In genomic region chr5:54524082-54524481, GRCh38 we compare ENCODE assay signal across 13 cellular contexts. TPM values are rescaled to one million over a fixed set of nuclear protein-coding genes. Genes with fewer than 3 reads are reported as not detected.
DNase-seq lines count a peak whose midpoint lies in the region; ATAC-seq, FAIRE-seq and TF ChIP-seq lines count a peak whose summit lies in the region.
"Had no signal": no experiment of that assay in that cellular context is flagged by ENCODE, and none has a peak within 500 bp of the region (broad histone marks: within the 10 kb centered on the region; RNA-seq: fewer than 3 reads in every experiment).

No MANE protein-coding gene starts in this region.

- H3K36me3 Mint-ChIP-seq in osteocyte (ENCODE audit: unreplicated experiment): peaks cover 10% of the 10 kb centered on the region
- H3K36me3 Mint-ChIP-seq: mesothelial cell of epicardium had no signal

- H3K4me2 ChIP-seq in H1 (ENCODE audit: insufficient read depth in 1 of 2, low read depth in 2 of 2, low read length in 2 of 2): no peak overlapping the region

- no peak for TF ChIP-seq EP300 in H1 (IDR thresholded peaks at IDR 0.05; ENCODE audit: borderline replicate concordance in 1 of 2, low read depth in 2 of 2, low read length in 2 of 2)

- no peak overlapping the region for H4K8ac ChIP-seq in H1 (ENCODE audit: extremely low read depth, insufficient read depth, low read length)

- no peak overlapping the region for H2AK5ac ChIP-seq in H1 (ENCODE audit: low read depth, low read length)

- H3K23ac ChIP-seq in H1 (ENCODE audit: insufficient read length): no peak overlapping the region

- H4K20me1 ChIP-seq in H1 (replicated peaks in 1 of 2; ENCODE audit: control insufficient read depth in 1 of 2, insufficient read depth in 2 of 2, low read length in 2 of 2): peaks cover 0 to 7% of the 10 kb centered on the region in 2 experiments

- H2AFZ ChIP-seq in H1 (ENCODE audit: low read length): no peak overlapping the region

- no peak overlapping the region for H3K4me3 Mint-ChIP-seq in osteocyte (ENCODE audit: unreplicated experiment)
- H3K4me3 Mint-ChIP-seq: mesothelial cell of epicardium had no signal

- no peak overlapping the region for H2BK20ac ChIP-seq in H1 (ENCODE audit: low read length)

- no peak overlapping the region for H3K9ac ChIP-seq in H1 (replicated peaks in 1 of 4; ENCODE audit: extremely low read depth in 1 of 4, low read depth in 3 of 4, low read length in 3 of 4)

- intact Hi-C loops in Right ventricle myocardium superior (cut with DNase I): loop anchor here (10.0 kb wide), 1 partner anchor 191 kb away; no protein-coding TSS in a partner anchor

- no peak for TF ChIP-seq RAD21 in H1 (IDR thresholded peaks at IDR 0.05 in 1 of 2, conservative IDR thresholded peaks at IDR 0.05 in 1 of 2; ENCODE audit: low read depth in 2 of 2, low read length in 2 of 2)

- WGBS in H1 (ENCODE audit: extremely low coverage in 1 of 2, insufficient coverage in 1 of 2, insufficient read length in 1 of 2, insufficient replicate concordance in 2 of 2, low coverage in 1 of 2, low lambda C conversion rate in 2 of 2, missing lambda C conversion rate in 1 of 2), 2 experiments: 91% methylated on average over 8 of the region's 8 CpGs; no CpG with 5 or more reads in 1 of the 2 experiments

- no peak overlapping the region for H3K14ac ChIP-seq in H1 (ENCODE audit: insufficient read length)

- H3K27me3 ChIP-seq in right atrium auricular region (no peaks in the 10 kb centered on the region), H1 (replicated peaks in 1 of 4; ENCODE audit: control insufficient read depth in 3 of 4, extremely low read depth in 1 of 4, insufficient read depth in 3 of 4, low read length in 3 of 4) (peaks cover 0 to 6% (median 3%) of the 10 kb centered on the region in 4 experiments; a peak in 4 of 7 replicates)

- CTCF ChIA-PET in H1 (lab: Charles Lee; ENCODE audit: partially characterized antibody): interaction anchor here (0.8 to 2.4 kb wide), 8 partner anchors 9 to 343 kb away, joined by 3 to 7 read pairs (median 4); no protein-coding TSS in a partner anchor

- H3K23me2 ChIP-seq in H1 (ENCODE audit: low read depth, low read length): no peaks in the 10 kb centered on the region; the same call in none of the 2 replicates

- H3K9me3 ChIP-seq in right atrium auricular region (no peaks in the 10 kb centered on the region), H1 (ENCODE audit: insufficient read depth in 2 of 2, low read depth in 1 of 2, low read length in 1 of 2) (peaks cover 0 to 2% of the 10 kb centered on the region in 2 experiments; a peak in 1 of 4 replicates)

- H4K5ac ChIP-seq in H1 (ENCODE audit: insufficient read length, low read depth, low read length): no peak overlapping the region

- no peaks in the 10 kb centered on the region for H3K27me3 Mint-ChIP-seq in osteocyte (ENCODE audit: unreplicated experiment)

- H3K27ac Mint-ChIP-seq in osteocyte (ENCODE audit: unreplicated experiment): peak overlapping the region; percentile 28
- H3K27ac Mint-ChIP-seq: mesothelial cell of epicardium had no signal

- H3K18ac ChIP-seq in H1 (ENCODE audit: extremely low read depth, low read length): no peak overlapping the region

- H2BK15ac ChIP-seq in H1 (ENCODE audit: low read length): no peak overlapping the region

- ATAC-seq in Right ventricle myocardium superior (ENCODE audit: poor library complexity) (no peak), HG03439 (IDR thresholded peaks at IDR 0.05; ENCODE audit: unreplicated experiment) (no peak)

- peaks cover 52% of the 10 kb centered on the region for H3K4me1 Mint-ChIP-seq in osteocyte (ENCODE audit: unreplicated experiment)

- no peak overlapping the region for H4K91ac ChIP-seq in H1 (replicated peaks; ENCODE audit: insufficient read length, low read length)

- no peak overlapping the region for H3K4ac ChIP-seq in H1 (replicated peaks; ENCODE audit: insufficient read length, low read depth, low read length)

- TF ChIP-seq CTCF in right atrium auricular region (IDR thresholded peaks at IDR 0.05) (no peak), H1 (IDR thresholded peaks at IDR 0.05; ENCODE audit: control extremely low read depth in 1 of 3, insufficient read depth in 1 of 3, low read depth in 1 of 3, low read length in 3 of 3) (no peak), osteocyte (IDR thresholded peaks at IDR 0.05) (no peak)

- no peak overlapping the region for H2BK5ac ChIP-seq in H1 (ENCODE audit: low read depth, low read length)

- H3K4me3 ChIP-seq in right atrium auricular region (no peak overlapping the region), H1 (ENCODE audit: extremely low read depth in 1 of 4, insufficient read depth in 2 of 4, low read depth in 3 of 4, low read length in 4 of 4) (no peak overlapping the region)

- peaks cover 9% of the 10 kb centered on the region; the same call in 1 of the 2 replicates for H3K79me1 ChIP-seq in H1 (ENCODE audit: low read depth, low read length)

- FAIRE-seq in H1 (lab: Jason Lieb, UNC): no peak
- FAIRE-seq: GM19239, urothelium cell line had no signal

- no peaks in the 10 kb centered on the region for H3K9me3 Mint-ChIP-seq in osteocyte (ENCODE audit: unreplicated experiment)
- H3K9me3 Mint-ChIP-seq: mesothelial cell of epicardium had no signal

- H3K27ac ChIP-seq in right atrium auricular region (peak overlapping the region; percentile 50 to 53), H1 (ENCODE audit: low read depth, low read length) (no peak overlapping the region)

- H3K56ac ChIP-seq in H1 (replicated peaks; ENCODE audit: insufficient read length, low read depth, low read length): peak overlapping the region; percentile 1

- no peak overlapping the region for H2BK120ac ChIP-seq in H1 (replicated peaks; ENCODE audit: low read depth, low read length)

- no peaks in the 10 kb centered on the region for H3K36me3 ChIP-seq in right atrium auricular region
- H3K36me3 ChIP-seq in H1 (ENCODE audit: control insufficient read depth in 2 of 4, insufficient read depth in 4 of 4, low read length in 3 of 4): no peaks in the 10 kb centered on the region

- POLR2A ChIA-PET in H1 (lab: Charles Lee; ENCODE audit: partially characterized antibody): interaction anchor here (1.1 kb wide), 1 partner anchor 10 kb away, joined by 3 read pairs; no protein-coding TSS in a partner anchor

- TF ChIP-seq POLR2A in H1 (IDR thresholded peaks at IDR 0.05; ENCODE audit: control extremely low read depth in 1 of 2, low read depth in 2 of 2, low read length in 2 of 2): no peak

- H2BK12ac ChIP-seq in H1 (ENCODE audit: low read depth, low read length): no peak overlapping the region

- H3K79me2 ChIP-seq in H1 (ENCODE audit: control insufficient read depth in 1 of 2, insufficient read depth in 2 of 2, low read length in 2 of 2): peaks cover 3 to 88% of the 10 kb centered on the region in 2 experiments

- peaks cover 0 to 88% of the 10 kb centered on the region in 2 donors for H3K4me1 ChIP-seq in right atrium auricular region
- peaks cover 0 to 14% (median 4%) of the 10 kb centered on the region in 4 experiments; a peak in 5 of 7 replicates for H3K4me1 ChIP-seq in H1 (replicated peaks in 1 of 4; ENCODE audit: control insufficient read depth in 3 of 4, insufficient read depth in 4 of 4, low read length in 3 of 4)

- DNase-seq in right atrium auricular region (ENCODE audit: low spot score): no peak
- DNase-seq in Right ventricle myocardium superior: no peak
- no peak for DNase-seq in H1 (ENCODE audit: low read depth in 1 of 2, low spot score in 2 of 2)
- DNase-seq in osteocyte (ENCODE audit: extremely low spot score, unreplicated experiment): no peak
- no peak for DNase-seq in NCI-H1105 treated with DMSO at 0.1 percent for 48 hours (lab: John Stamatoyannopoulos, UW)
- no peak for DNase-seq in NCI-H446 (lab: John Stamatoyannopoulos, UW)
- no peak for DNase-seq in ecto neural progenitor cell (ENCODE audit: low spot score)
- DNase-seq: activated gamma-delta T cell treated with Interleukin-2 at 50 U/mL for 16 hours, NCI-H510A treated with DMSO at 0.1 percent for 48 hours had no signal

TF ChIP-seq in H1, 55 proteins besides CTCF, POLR2A, EP300 and RAD21:
- no peak for TF ChIP-seq GTF2F1 (IDR thresholded peaks at IDR 0.05; ENCODE audit: borderline replicate concordance, low read depth, low read length)
- TF ChIP-seq SUZ12 (IDR thresholded peaks at IDR 0.05; ENCODE audit: low read length): no peak
- TF ChIP-seq NRF1 (IDR thresholded peaks at IDR 0.05; ENCODE audit: low read depth, low read length): no peak
- TF ChIP-seq CBX8 (IDR thresholded peaks at IDR 0.05; ENCODE audit: borderline replicate concordance, low read depth, low read length): no peak
- no peak for TF ChIP-seq MAFK (IDR thresholded peaks at IDR 0.05; ENCODE audit: low read depth, low read length)
- no peak for TF ChIP-seq EZH2 (IDR thresholded peaks at IDR 0.05; ENCODE audit: low read depth, low read length, severe bottlenecking)

RNA-seq across cellular contexts. Expression of gene SNX18, which starts 6.5 kb away (rescaled TPM):
- total RNA-seq in right atrium auricular region (10 to 100 TPM; 15.8 to 22.2 TPM), Right ventricle myocardium superior (24.9 TPM), osteocyte (27.3 and 28.8 TPM in 2 replicates)
- 17.3 and 17.7 TPM in 2 replicates for total RNA-seq in H1 (2021; fragmentation: NEBNext Ultra II Directional; extraction: Animal tissue kit (Norgen Biotek cat#: 25700))
- polyA plus RNA-seq in H1 (2011; rRNA removed): 5.8 and 10.8 TPM in 2 replicates
- polyA plus RNA-seq in H1 (2011; cell fraction: cytosol; rRNA removed): 8.9 TPM
- 12.1 TPM for polyA plus RNA-seq in H1 (2011; cell fraction: nucleus; rRNA removed)
- polyA plus RNA-seq in H1 (2012, experiment 1 of 2): 4.8 to 6.0 TPM (median 5.9 TPM) in 4 replicates
- 1.0 TPM for polyA plus RNA-seq in H1 (2012, experiment 2 of 2)
- 7.1 TPM for polyA plus RNA-seq in H1 (2013, experiment 1 of 2)
- polyA plus RNA-seq in H1 (2013, experiment 2 of 2): 7.1 TPM
- polyA minus RNA-seq in H1 (2011; rRNA and poly(A)+ RNA removed): 9.1 and 11.8 TPM in 2 replicates
- 18.6 TPM for polyA minus RNA-seq in H1 (2011; cell fraction: cytosol; rRNA and poly(A)+ RNA removed)
- 25.8 TPM for polyA minus RNA-seq in H1 (2011; cell fraction: nucleus; rRNA and poly(A)+ RNA removed)
